ENCODE assay signal across 8 cellular contexts in genomic region chr20:62064788-62065668, GRCh38. TPM values are rescaled to one million over a fixed set of nuclear protein-coding genes. Genes with fewer than 3 reads are reported as not detected.
DNase-seq lines count a peak whose midpoint lies in the region; ATAC-seq and TF ChIP-seq lines count a peak whose summit lies in the region.

No MANE protein-coding gene starts in this region.

- no peaks in the 10 kb centered on the region for H3K27me3 ChIP-seq in AG04450 (ENCODE audit: control insufficient read depth, insufficient read depth, low read length)
- H3K27me3 ChIP-seq in psoas muscle (ENCODE audit: insufficient read depth in 3 of 3, low read length in 2 of 3): no peaks in the 10 kb centered on the region

- intact Hi-C loops in psoas muscle (cut with DNase I): loop anchor here (2.0 to 5.0 kb wide), 4 partner anchors 38 to 78 kb away; partner anchors contain the start of genes LSM14B (in 1 of the 2), PSMA7 (in 1 of the 2) and SS18L1 (in 1 of the 2)

- no peak for DNase-seq in AG04450 (ENCODE audit: low read depth, low spot score)
- no peak for DNase-seq in SK-N-MC (ENCODE audit: low read depth, low spot score)
- no peak for DNase-seq in fibroblast of the aortic adventitia (ENCODE audit: low read depth)
- peak in 1 of 2 donors; percentile 50 for DNase-seq in psoas muscle
- no peak for DNase-seq in medulla oblongata (ENCODE audit: extremely low spot score)

- CTCF ChIA-PET in AG04450 (lab: Charles Lee): interaction anchor here (0.6 kb wide), 1 partner anchor 25 kb away, joined by 3 read pairs; no protein-coding TSS in a partner anchor

- H3K4me3 ChIP-seq in AG04450 (ENCODE audit: low read depth, low read length) (peak overlapping the region; percentile 63), SK-N-MC (peak overlapping the region; percentile 77), fibroblast of the aortic adventitia (ENCODE audit: low read depth, low read length) (peak overlapping the region; percentile 72), psoas muscle (peak overlapping the region; percentile 67)

- WGBS in psoas muscle, 3 donors: 0% methylated on average over 139 of the region's 162 CpGs; no CpG with 5 or more reads in 2 of the 3 donors

- peak; percentile 11 for ATAC-seq in GM18517 (IDR thresholded peaks at IDR 0.05; ENCODE audit: unreplicated experiment)
- ATAC-seq in HG02938 (IDR thresholded peaks at IDR 0.05; ENCODE audit: unreplicated experiment): peak; percentile 17
- ATAC-seq in psoas muscle: no peak
- no peak for ATAC-seq in HG03378 (IDR thresholded peaks at IDR 0.05; ENCODE audit: unreplicated experiment)

- H3K9me3 ChIP-seq in AG04450 (ENCODE audit: control insufficient read depth, insufficient read depth, low read length) (no peaks in the 10 kb centered on the region), SK-N-MC (ENCODE audit: low read depth, low read length) (no peaks in the 10 kb centered on the region), psoas muscle (no peaks in the 10 kb centered on the region)

- peaks cover 45% of the 10 kb centered on the region for H3K4me1 ChIP-seq in psoas muscle

- no peak overlapping the region for H3K27ac ChIP-seq in AG04450 (ENCODE audit: low read depth, low read length)
- no peak overlapping the region for H3K27ac ChIP-seq in SK-N-MC
- peak overlapping the region; percentile 71 for H3K27ac ChIP-seq in psoas muscle

- H3K36me3 ChIP-seq in SK-N-MC (ENCODE audit: insufficient read depth, low read length) (no peaks in the 10 kb centered on the region), psoas muscle (ENCODE audit: insufficient read depth in 1 of 2, low read depth in 1 of 2) (peaks cover 0 to 4% of the 10 kb centered on the region in 2 donors)

- TF ChIP-seq CTCF in AG04450 (IDR thresholded peaks at IDR 0.05; ENCODE audit: low read depth, low read length) (no peak), fibroblast of the aortic adventitia (IDR thresholded peaks at IDR 0.05; ENCODE audit: insufficient read depth, low read length) (no peak), psoas muscle (IDR thresholded peaks at IDR 0.05) (no peak)

- H3K9ac ChIP-seq in SK-N-MC (ENCODE audit: insufficient read length): peak overlapping the region; percentile 72

- POLR2A ChIA-PET in AG04450 (lab: Yijun Ruan, JAX): interaction anchor here (1.5 to 2.3 kb wide), 5 partner anchors 28 to 78 kb away, joined by 4 to 27 read pairs (median 5); partner anchors contain the start of genes LSM14B, PSMA7 and SS18L1

RNA-seq across cellular contexts. Expression of gene TAF4, which starts 0.7 kb away (rescaled TPM):
- polyA plus RNA-seq in AG04450 (2011; rRNA removed): 2.6 and 2.7 TPM in 2 replicates
- 2.6 and 3.2 TPM in 2 replicates for polyA minus RNA-seq in AG04450 (2011; rRNA and poly(A)+ RNA removed)
- 2.9 and 5.4 TPM in 2 replicates for total RNA-seq in fibroblast of the aortic adventitia (ENCODE audit: low replicate concordance)
- total RNA-seq in psoas muscle: 10 to 100 TPM; 10.7 to 17.7 (median 14.4) TPM
- polyA plus RNA-seq in psoas muscle: 1 to 10 TPM; 2.8 to 6.3 (median 3.3) TPM

RNA-seq across cellular contexts. Expression of gene LSM14B, which starts 57.2 kb away (rescaled TPM):
- polyA plus RNA-seq in AG04450 (2011; rRNA removed) (26.2 and 30.7 TPM in 2 replicates), psoas muscle (10 to 100 TPM; 26.4 to 54.2 (median 39.6) TPM)
- 22.7 and 29.6 TPM in 2 replicates for polyA minus RNA-seq in AG04450 (2011; rRNA and poly(A)+ RNA removed)
- total RNA-seq in fibroblast of the aortic adventitia (ENCODE audit: low replicate concordance) (27.7 and 31.0 TPM in 2 replicates), psoas muscle (10 to 100 TPM; 52.4 to 67.0 (median 60.8) TPM)

Comparison
In these comparisons a context has a peak if more than half of its experiments do, and no peak if none do; other contexts are left out.
1. ATAC-seq: peak in GM18517 (single experiment) and HG02938 (single experiment); none in psoas muscle (0 of 4) and HG03378 (single experiment).
2. Peak in every context shown above with its lines, with median percentiles within 50 percentile points of each other: H3K4me3 ChIP-seq.